17 cellular contexts compared by ENCODE assay signal in genomic region chr11:110415081-110415480, GRCh38. TPM values are rescaled to one million over a fixed set of nuclear protein-coding genes. Genes with fewer than 3 reads are reported as not detected.
DNase-seq lines count a peak whose midpoint lies in the region; ATAC-seq, FAIRE-seq and TF ChIP-seq lines count a peak whose summit lies in the region.
"Had no signal": no experiment of that assay in that cellular context is flagged by ENCODE, and none has a peak within 500 bp of the region (broad histone marks: within the 10 kb centered on the region; RNA-seq: fewer than 3 reads in every experiment).

No MANE protein-coding gene starts in this region.

- intact Hi-C loops in kidney (cut with DNase I), result no loop called here

- H3K36me3 ChIP-seq in bronchial epithelial cell (ENCODE audit: control insufficient read depth, insufficient read depth, low read length) (no peaks in the 10 kb centered on the region), kidney (ENCODE audit: control insufficient read depth in 1 of 2, insufficient read depth in 2 of 2, low read length in 2 of 2) (no peaks in the 10 kb centered on the region)

- peaks cover 0 to 3% of the 10 kb centered on the region in 2 donors for H3K4me1 ChIP-seq in kidney (ENCODE audit: control insufficient read depth in 1 of 2, insufficient read depth in 1 of 2, low read depth in 1 of 2, low read length in 2 of 2)

- DNase-seq in NCI-H69 (lab: John Stamatoyannopoulos, UW) (peak; percentile 63), bronchial epithelial cell (ENCODE audit: low read depth) (peak; percentile 12), kidney (no peak), erythroblast (lab: John Stamatoyannopoulos, UW) (no peak), NCI-H82 (lab: John Stamatoyannopoulos, UW) (no peak)
- DNase-seq: C1 segment of cervical spinal cord; Calu3; CD4-positive, alpha-beta memory T cell; COR-L47; DMS79; EL; GDM1; H9 had no signal

- no peak overlapping the region for H3K27ac ChIP-seq in kidney (ENCODE audit: low read depth in 2 of 2, low read length in 2 of 2)

- H3K27me3 ChIP-seq in bronchial epithelial cell (ENCODE audit: control insufficient read depth, insufficient read depth, low read length), result no peaks in the 10 kb centered on the region

- TF ChIP-seq POLR2A in erythroblast (IDR thresholded peaks at IDR 0.05; ENCODE audit: low read length), result no peak

- H3K4me3 ChIP-seq in bronchial epithelial cell (ENCODE audit: low read depth, low read length) (no peak overlapping the region), kidney (ENCODE audit: low read length in 2 of 2) (no peak overlapping the region)
- H3K4me3 ChIP-seq: GM12878, GM23338 had no signal

- ATAC-seq in GM18868 (IDR thresholded peaks at IDR 0.05; ENCODE audit: unreplicated experiment), result no peak
- ATAC-seq: GM12878, GM23338, HCT116 had no signal

- no peak overlapping the region for H3K9ac ChIP-seq in kidney (ENCODE audit: low read length in 2 of 2)

- TF ChIP-seq CTCF in bronchial epithelial cell (IDR thresholded peaks at IDR 0.05; ENCODE audit: insufficient read depth, low read length, severe bottlenecking), result no peak
- no peak for TF ChIP-seq CTCF in kidney (IDR thresholded peaks at IDR 0.05; ENCODE audit: borderline replicate concordance, extremely low read depth, insufficient read depth)

- FAIRE-seq in bronchial epithelial cell (lab: Jason Lieb, UNC) (no peak), kidney (lab: Jason Lieb, UNC) (peak; percentile 45)
- FAIRE-seq: GM12878 had no signal

- H3K9me3 ChIP-seq in kidney (ENCODE audit: control insufficient read depth in 1 of 2, low read length in 2 of 2), result no peaks in the 10 kb centered on the region

RNA-seq across cellular contexts. Expression of gene FDX1, which starts 14.7 kb away (rescaled TPM):
- total RNA-seq in bronchial epithelial cell, result 9.7 and 11.6 TPM in 2 replicates
- 13.1 TPM for total RNA-seq in kidney
- polyA plus RNA-seq in kidney (ENCODE audit: insufficient read depth, low read depth, low replicate concordance), result 34.4 TPM

Comparison
In these comparisons a context has a peak if more than half of its experiments do, and no peak if none do; other contexts are left out.
1. DNase-seq: peak in NCI-H69 (single experiment) and bronchial epithelial cell (single experiment); none in kidney (single experiment), erythroblast (0 of 2) and NCI-H82 (single experiment).